ENCODE assay signal across 1 cellular context in the genomic region with DNA sequence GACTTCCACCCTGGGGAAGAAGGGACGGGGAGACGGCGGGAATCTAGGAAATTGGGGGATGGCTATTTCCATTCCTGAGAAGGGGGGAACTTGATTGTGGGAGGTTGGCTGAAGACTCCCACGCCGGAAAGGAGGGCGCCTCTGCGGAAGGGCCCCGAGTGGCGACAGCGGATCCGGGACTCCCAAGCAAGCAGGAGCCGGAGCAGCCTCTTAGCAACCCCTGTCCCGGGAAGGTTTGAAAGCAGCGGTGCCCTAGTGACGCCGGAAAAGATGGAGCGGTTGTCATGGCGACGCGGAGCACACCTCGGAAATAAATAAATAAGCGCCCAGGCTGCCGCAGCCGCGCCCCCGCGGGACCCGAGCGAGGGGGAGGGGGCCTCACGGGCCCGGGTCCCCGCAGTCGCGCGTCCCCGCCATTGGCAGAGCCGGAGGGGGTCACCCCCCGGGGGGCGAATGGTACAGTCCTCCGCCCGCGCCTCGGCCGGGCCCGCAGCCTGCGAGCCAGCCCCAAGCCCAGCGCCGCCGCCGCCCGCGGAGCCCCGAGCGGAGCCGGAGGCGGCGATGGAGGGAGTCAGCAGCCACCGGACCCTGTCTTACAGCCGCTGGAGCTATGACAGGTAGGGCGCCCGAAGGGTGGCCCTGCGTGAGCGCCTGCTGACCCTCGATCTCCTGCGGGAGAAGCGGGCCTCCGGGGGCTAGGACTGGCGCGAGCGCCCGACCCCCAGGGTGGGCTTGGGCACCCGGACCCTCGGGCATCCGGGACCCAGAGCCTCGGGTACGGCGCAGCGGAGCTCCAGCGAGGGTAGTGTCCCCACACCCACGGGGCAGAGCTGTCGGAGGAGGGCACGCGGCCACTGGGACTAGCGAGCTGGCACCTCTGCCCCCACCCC.
A peak's percentile ranks its signal among the peaks of the same experiment; 100 is the strongest.
TF ChIP-seq lines count a peak whose summit lies in the region.

No MANE protein-coding gene starts in this region.

TF ChIP-seq in HepG2, 621 proteins besides CTCF, POLR2A, EP300 and RAD21:
- TF ChIP-seq ZNF781 (CRISPR knock-in tag; IDR thresholded peaks at IDR 0.05; ENCODE audit: borderline replicate concordance, not compliant biosample characterization) (no peak), ZNF780A (CRISPR knock-in tag; IDR thresholded peaks at IDR 0.05) (no peak), ZNF441 (CRISPR knock-in tag; IDR thresholded peaks at IDR 0.05; ENCODE audit: borderline replicate concordance) (no peak), RFX3 (CRISPR knock-in tag; IDR thresholded peaks at IDR 0.05) (peak; percentile 55; the same call in 1 of the 2 replicates), KDM1A (CRISPR knock-in tag; IDR thresholded peaks at IDR 0.05) (no peak), RFX1 (IDR thresholded peaks at IDR 0.05) (peak; percentile 68), KAT7 (CRISPR knock-in tag; IDR thresholded peaks at IDR 0.05; ENCODE audit: borderline replicate concordance) (no peak), HNRNPL (IDR thresholded peaks at IDR 0.05; ENCODE audit: low read depth, low read length) (no peak), ATM (IDR thresholded peaks at IDR 0.05; ENCODE audit: borderline replicate concordance) (no peak), ZNF572 (CRISPR knock-in tag; IDR thresholded peaks at IDR 0.05) (no peak), PCBP1 (IDR thresholded peaks at IDR 0.05; ENCODE audit: borderline replicate concordance, low read depth, low read length) (no peak), ZNF83 (CRISPR knock-in tag; IDR thresholded peaks at IDR 0.05; ENCODE audit: borderline replicate concordance) (no peak), ZNF703 (CRISPR knock-in tag; IDR thresholded peaks at IDR 0.05; ENCODE audit: borderline replicate concordance) (no peak), DR1 (CRISPR knock-in tag; IDR thresholded peaks at IDR 0.05) (no peak), ZNF17 (CRISPR knock-in tag; IDR thresholded peaks at IDR 0.05) (no peak), KMT2A (CRISPR knock-in tag; IDR thresholded peaks at IDR 0.05) (no peak)
- TF ChIP-seq, protein P1, sequence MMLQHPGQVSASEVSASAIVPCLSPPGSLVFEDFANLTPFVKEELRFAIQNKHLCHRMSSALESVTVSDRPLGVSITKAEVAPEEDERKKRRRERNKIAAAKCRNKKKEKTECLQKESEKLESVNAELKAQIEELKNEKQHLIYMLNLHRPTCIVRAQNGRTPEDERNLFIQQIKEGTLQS (CRISPR knock-in tag; IDR thresholded peaks at IDR 0.05), result no peak
- TF ChIP-seq, protein P2, sequence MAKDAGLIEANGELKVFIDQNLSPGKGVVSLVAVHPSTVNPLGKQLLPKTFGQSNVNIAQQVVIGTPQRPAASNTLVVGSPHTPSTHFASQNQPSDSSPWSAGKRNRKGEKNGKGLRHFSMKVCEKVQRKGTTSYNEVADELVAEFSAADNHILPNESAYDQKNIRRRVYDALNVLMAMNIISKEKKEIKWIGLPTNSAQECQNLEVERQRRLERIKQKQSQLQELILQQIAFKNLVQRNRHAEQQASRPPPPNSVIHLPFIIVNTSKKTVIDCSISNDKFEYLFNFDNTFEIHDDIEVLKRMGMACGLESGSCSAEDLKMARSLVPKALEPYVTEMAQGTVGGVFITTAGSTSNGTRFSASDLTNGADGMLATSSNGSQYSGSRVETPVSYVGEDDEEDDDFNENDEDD (CRISPR knock-in tag; IDR thresholded peaks at IDR 0.05; ENCODE audit: borderline replicate concordance), result no peak
- TF ChIP-seq, protein P3, sequence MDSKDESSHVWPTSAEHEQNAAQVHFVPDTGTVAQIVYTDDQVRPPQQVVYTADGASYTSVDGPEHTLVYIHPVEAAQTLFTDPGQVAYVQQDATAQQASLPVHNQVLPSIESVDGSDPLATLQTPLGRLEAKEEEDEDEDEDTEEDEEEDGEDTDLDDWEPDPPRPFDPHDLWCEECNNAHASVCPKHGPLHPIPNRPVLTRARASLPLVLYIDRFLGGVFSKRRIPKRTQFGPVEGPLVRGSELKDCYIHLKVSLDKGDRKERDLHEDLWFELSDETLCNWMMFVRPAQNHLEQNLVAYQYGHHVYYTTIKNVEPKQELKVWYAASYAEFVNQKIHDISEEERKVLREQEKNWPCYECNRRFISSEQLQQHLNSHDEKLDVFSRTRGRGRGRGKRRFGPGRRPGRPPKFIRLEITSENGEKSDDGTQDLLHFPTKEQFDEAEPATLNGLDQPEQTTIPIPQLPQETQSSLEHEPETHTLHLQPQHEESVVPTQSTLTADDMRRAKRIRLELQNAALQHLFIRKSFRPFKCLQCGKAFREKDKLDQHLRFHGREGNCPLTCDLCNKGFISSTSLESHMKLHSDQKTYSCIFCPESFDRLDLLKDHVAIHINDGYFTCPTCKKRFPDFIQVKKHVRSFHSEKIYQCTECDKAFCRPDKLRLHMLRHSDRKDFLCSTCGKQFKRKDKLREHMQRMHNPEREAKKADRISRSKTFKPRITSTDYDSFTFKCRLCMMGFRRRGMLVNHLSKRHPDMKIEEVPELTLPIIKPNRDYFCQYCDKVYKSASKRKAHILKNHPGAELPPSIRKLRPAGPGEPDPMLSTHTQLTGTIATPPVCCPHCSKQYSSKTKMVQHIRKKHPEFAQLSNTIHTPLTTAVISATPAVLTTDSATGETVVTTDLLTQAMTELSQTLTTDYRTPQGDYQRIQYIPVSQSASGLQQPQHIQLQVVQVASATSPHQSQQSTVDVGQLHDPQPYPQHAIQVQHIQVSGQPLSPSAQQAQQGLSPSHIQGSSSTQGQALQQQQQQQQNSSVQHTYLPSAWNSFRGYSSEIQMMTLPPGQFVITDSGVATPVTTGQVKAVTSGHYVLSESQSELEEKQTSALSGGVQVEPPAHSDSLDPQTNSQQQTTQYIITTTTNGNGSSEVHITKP (CRISPR knock-in tag; IDR thresholded peaks at IDR 0.05; ENCODE audit: low read depth), result peak; percentile 76; the same call in 1 of the 2 replicates
- TF ChIP-seq, protein P4, sequence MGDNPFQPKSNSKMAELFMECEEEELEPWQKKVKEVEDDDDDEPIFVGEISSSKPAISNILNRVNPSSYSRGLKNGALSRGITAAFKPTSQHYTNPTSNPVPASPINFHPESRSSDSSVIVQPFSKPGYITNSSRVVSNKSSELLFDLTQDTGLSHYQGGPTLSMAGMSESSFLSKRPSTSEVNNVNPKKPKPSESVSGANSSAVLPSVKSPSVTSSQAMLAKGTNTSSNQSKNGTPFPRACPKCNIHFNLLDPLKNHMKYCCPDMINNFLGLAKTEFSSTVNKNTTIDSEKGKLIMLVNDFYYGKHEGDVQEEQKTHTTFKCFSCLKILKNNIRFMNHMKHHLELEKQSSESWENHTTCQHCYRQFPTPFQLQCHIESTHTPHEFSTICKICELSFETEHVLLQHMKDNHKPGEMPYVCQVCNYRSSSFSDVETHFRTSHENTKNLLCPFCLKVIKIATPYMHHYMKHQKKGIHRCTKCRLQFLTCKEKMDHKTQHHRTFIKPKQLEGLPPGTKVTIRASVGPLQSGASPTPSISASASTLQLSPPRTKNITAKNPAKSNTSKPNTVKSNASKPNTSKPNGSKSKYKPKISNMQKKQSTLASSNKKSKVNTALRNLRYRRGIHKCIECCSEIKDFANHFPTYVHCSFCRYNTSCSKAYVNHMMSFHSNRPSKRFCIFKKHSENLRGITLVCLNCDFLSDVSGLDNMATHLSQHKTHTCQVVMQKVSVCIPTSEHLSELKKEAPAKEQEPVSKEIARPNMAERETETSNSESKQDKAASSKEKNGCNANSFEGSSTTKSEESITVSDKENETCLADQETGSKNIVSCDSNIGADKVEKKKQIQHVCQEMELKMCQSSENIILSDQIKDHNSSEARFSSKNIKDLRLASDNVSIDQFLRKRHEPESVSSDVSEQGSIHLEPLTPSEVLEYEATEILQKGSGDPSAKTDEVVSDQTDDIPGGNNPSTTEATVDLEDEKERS (CRISPR knock-in tag; IDR thresholded peaks at IDR 0.05), result no peak
- TF ChIP-seq, protein P5, sequence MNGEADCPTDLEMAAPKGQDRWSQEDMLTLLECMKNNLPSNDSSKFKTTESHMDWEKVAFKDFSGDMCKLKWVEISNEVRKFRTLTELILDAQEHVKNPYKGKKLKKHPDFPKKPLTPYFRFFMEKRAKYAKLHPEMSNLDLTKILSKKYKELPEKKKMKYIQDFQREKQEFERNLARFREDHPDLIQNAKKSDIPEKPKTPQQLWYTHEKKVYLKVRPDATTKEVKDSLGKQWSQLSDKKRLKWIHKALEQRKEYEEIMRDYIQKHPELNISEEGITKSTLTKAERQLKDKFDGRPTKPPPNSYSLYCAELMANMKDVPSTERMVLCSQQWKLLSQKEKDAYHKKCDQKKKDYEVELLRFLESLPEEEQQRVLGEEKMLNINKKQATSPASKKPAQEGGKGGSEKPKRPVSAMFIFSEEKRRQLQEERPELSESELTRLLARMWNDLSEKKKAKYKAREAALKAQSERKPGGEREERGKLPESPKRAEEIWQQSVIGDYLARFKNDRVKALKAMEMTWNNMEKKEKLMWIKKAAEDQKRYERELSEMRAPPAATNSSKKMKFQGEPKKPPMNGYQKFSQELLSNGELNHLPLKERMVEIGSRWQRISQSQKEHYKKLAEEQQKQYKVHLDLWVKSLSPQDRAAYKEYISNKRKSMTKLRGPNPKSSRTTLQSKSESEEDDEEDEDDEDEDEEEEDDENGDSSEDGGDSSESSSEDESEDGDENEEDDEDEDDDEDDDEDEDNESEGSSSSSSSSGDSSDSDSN (CRISPR knock-in tag; IDR thresholded peaks at IDR 0.05), result 0 out of 2 replicates have a peak, but pooled peaks have one; percentile 3
